In genomic region chr7:144995495-144995894, GRCh38 we compare ENCODE assay signal across 7 cellular contexts.
"Had no signal": no experiment of that assay in that cellular context is flagged by ENCODE, and none has a peak within 500 bp of the region (broad histone marks: within the 10 kb centered on the region; RNA-seq: fewer than 3 reads in every experiment).

No MANE protein-coding gene starts in this region.

- DNase-seq: IMR-90, KBM-7, KG1 had no signal

- H3K27ac ChIP-seq: HL-60, KMS-11 had no signal

- H3K9ac ChIP-seq: KMS-11 had no signal

- ATAC-seq: HepG2 had no signal

- H3K4me2 ChIP-seq: KMS-11 had no signal

- FAIRE-seq: HepG2, HTR-8/SVneo had no signal
